6 cellular contexts compared by ENCODE assay signal in the genomic region with DNA sequence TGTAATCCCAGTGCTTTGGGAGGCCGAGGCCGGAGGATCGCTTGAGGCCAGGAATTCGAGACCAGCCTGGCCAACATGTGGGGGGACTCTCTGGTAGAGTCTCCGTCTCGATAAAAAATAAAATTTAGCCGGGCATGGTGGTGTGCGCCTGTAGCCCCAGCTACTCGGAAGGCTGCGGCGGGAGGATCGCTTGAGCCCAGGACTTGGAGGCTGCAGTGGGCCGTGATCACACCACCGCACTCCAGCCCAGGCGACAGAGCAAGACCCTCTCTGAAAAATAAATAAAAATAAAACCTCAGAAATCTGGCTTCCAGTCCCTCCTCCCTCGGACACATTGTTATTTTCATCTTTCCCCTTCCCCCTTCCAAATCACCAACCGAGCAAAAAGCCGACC.
DNase-seq lines count a peak whose midpoint lies in the region; ATAC-seq and TF ChIP-seq lines count a peak whose summit lies in the region.

No MANE protein-coding gene starts in this region.

- DNase-seq in HFF-Myc (ENCODE audit: extremely low read depth, low read depth) (no peak), NCI-H2227 (lab: John Stamatoyannopoulos, UW; ENCODE audit: unreplicated experiment) (no peak), NCI-H2196 (lab: John Stamatoyannopoulos, UW; ENCODE audit: unreplicated experiment) (no peak)
- peak; percentile 45 for DNase-seq in activated CD4-positive, alpha-beta T cell treated with anti-CD3 and anti-CD28 coated beads for 48 hours

- H3K27ac ChIP-seq in layer of hippocampus (ENCODE audit: low read depth, low read length) = peak overlapping the region; percentile 71

- peak overlapping the region; percentile 72 for H3K4me3 ChIP-seq in HFF-Myc (replicated peaks; ENCODE audit: low read depth, low read length)

- no peak for TF ChIP-seq CTCF in HFF-Myc (IDR thresholded peaks at IDR 0.05; ENCODE audit: low read depth, low read length, missing control alignments)

- no peaks in the 10 kb centered on the region for H3K27me3 ChIP-seq in layer of hippocampus (ENCODE audit: control insufficient read depth, insufficient read depth, low read length)

- ATAC-seq in HG02623 (IDR thresholded peaks at IDR 0.05; ENCODE audit: unreplicated experiment) = no peak
